In the genomic region with DNA sequence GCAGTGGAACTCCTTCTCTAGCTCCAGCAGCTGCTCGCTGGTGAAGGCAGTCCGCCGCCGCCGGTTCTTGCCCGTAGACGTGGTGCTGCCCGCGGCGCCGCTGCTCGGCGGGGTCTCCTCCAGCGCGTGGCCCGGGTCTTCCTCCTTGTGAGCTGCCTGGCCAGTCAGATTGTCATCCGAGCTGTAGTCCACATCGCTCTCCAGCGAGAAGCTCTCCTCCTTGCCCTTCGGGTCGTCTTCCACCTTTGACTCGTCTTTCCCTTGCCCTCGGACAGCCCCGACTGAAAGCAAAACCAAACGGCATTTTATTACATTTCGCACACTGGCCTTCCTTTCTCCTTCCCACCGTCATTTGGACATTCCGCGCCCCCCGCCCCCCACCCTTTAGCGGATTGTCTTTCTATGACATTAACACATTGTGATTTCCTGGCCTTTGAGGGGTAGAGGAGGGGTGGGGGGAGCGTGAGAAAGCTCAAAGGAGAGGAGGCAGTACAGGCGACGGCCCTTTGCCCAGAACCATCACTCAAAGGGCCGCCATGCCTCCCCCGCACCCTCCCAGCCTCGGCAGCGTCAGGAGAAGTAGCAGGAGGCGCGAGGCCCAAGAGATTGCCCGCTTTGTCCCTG, we compare ENCODE assay signal across 2 cellular contexts.
TF ChIP-seq lines count a peak whose summit lies in the region.

No MANE protein-coding gene starts in this region.

TF ChIP-seq in IMR-90, 13 proteins besides CTCF, POLR2A, EP300 and RAD21:
- TF ChIP-seq MAFK (IDR thresholded peaks at IDR 0.05; ENCODE audit: low read depth, low read length), result no peak
- no peak for TF ChIP-seq FOS (IDR thresholded peaks at IDR 0.05; ENCODE audit: low read depth, low read length)
- TF ChIP-seq BHLHE40 (IDR thresholded peaks at IDR 0.05; ENCODE audit: low read depth, low read length), result no peak
- no peak for TF ChIP-seq MAZ (IDR thresholded peaks at IDR 0.05; ENCODE audit: borderline replicate concordance, low read depth, low read length)
- no peak for TF ChIP-seq RCOR1 (IDR thresholded peaks at IDR 0.05; ENCODE audit: insufficient replicate concordance, low read length)
- TF ChIP-seq, protein P1, sequence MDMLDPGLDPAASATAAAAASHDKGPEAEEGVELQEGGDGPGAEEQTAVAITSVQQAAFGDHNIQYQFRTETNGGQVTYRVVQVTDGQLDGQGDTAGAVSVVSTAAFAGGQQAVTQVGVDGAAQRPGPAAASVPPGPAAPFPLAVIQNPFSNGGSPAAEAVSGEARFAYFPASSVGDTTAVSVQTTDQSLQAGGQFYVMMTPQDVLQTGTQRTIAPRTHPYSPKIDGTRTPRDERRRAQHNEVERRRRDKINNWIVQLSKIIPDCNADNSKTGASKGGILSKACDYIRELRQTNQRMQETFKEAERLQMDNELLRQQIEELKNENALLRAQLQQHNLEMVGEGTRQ (IDR thresholded peaks at IDR 0.05; ENCODE audit: low read depth, low read length), result no peak
- TF ChIP-seq RFX5 (IDR thresholded peaks at IDR 0.05; ENCODE audit: low read depth, low read length), result no peak
- no peak for TF ChIP-seq SMC3 (IDR thresholded peaks at IDR 0.05; ENCODE audit: low read depth, low read length)
- no peak for TF ChIP-seq NFE2L2 (IDR thresholded peaks at IDR 0.05; ENCODE audit: low read depth, low read length)
- TF ChIP-seq MXI1 (IDR thresholded peaks at IDR 0.05; ENCODE audit: borderline replicate concordance, low read depth, low read length), result no peak
- no peak for TF ChIP-seq CEBPB (IDR thresholded peaks at IDR 0.05; ENCODE audit: low read depth, low read length)
- TF ChIP-seq, protein P2, sequence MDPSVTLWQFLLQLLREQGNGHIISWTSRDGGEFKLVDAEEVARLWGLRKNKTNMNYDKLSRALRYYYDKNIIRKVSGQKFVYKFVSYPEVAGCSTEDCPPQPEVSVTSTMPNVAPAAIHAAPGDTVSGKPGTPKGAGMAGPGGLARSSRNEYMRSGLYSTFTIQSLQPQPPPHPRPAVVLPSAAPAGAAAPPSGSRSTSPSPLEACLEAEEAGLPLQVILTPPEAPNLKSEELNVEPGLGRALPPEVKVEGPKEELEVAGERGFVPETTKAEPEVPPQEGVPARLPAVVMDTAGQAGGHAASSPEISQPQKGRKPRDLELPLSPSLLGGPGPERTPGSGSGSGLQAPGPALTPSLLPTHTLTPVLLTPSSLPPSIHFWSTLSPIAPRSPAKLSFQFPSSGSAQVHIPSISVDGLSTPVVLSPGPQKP (IDR thresholded peaks at IDR 0.05; ENCODE audit: borderline replicate concordance, low read depth, low read length), result no peak
- TF ChIP-seq CHD1 (IDR thresholded peaks at IDR 0.05; ENCODE audit: low read depth, low read length), result no peak

TF ChIP-seq in endothelial cell of umbilical vein, 7 proteins besides CTCF, POLR2A, EP300 and RAD21:
- TF ChIP-seq JUN (IDR thresholded peaks at IDR 0.05; ENCODE audit: borderline replicate concordance, insufficient read depth, insufficient read length, low read depth), result no peak
- TF ChIP-seq FOS (IDR thresholded peaks at IDR 0.05; ENCODE audit: borderline replicate concordance, insufficient read depth, low read length), result no peak
- TF ChIP-seq GATA2 (IDR thresholded peaks at IDR 0.05; ENCODE audit: insufficient read depth, insufficient read length, low read depth, low read length), result no peak
- TF ChIP-seq MYC (IDR thresholded peaks at IDR 0.05; ENCODE audit: low read depth, low read length), result no peak
- TF ChIP-seq, protein P3, sequence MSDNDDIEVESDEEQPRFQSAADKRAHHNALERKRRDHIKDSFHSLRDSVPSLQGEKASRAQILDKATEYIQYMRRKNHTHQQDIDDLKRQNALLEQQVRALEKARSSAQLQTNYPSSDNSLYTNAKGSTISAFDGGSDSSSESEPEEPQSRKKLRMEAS (IDR thresholded peaks at IDR 0.05; ENCODE audit: insufficient read depth, insufficient read length), result no peak
- TF ChIP-seq EZH2 (IDR thresholded peaks at IDR 0.05; ENCODE audit: borderline replicate concordance, low read depth, low read length, severe bottlenecking), result no peak
- no peak for TF ChIP-seq POLR2AphosphoS5 (IDR thresholded peaks at IDR 0.05; ENCODE audit: insufficient read depth, low read depth, low read length)
